1 cellular context compared by ENCODE assay signal in the genomic region with DNA sequence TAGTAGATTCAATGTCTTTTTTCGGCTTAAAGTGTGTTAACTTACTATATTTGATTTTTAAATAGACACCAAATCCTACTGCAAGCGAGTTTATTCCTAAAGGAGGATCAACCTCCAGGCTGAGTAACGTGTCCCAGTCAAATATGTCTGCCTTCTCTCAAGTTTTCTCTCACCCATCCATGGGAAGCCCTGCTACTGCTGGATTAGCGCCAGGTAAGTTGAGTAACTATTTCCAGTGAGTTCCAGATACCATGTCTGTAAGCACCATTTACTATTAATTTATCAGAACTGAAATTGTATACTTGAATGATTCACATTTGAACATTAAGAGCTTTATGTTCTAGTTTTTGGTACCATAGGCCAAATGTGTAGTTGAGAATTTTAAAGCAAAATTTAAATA.
TF ChIP-seq lines count a peak whose summit lies in the region.

No MANE protein-coding gene starts in this region.

TF ChIP-seq in GM23338, 12 proteins besides CTCF, POLR2A, EP300 and RAD21 (continued from another document):
- no peak for TF ChIP-seq EZH2 (IDR thresholded peaks at IDR 0.05; ENCODE audit: low read depth, unreplicated experiment)
- TF ChIP-seq ZNF331 (CRISPR knock-in tag; IDR thresholded peaks at IDR 0.05; ENCODE audit: low read depth): no peak
- TF ChIP-seq POLR2AphosphoS5 (IDR thresholded peaks at IDR 0.05; ENCODE audit: low read depth): no peak
- TF ChIP-seq JUNB (IDR thresholded peaks at IDR 0.05; ENCODE audit: unreplicated experiment): no peak
- no peak for TF ChIP-seq NANOG (IDR thresholded peaks at IDR 0.05; ENCODE audit: borderline replicate concordance)
- TF ChIP-seq, protein P1, sequence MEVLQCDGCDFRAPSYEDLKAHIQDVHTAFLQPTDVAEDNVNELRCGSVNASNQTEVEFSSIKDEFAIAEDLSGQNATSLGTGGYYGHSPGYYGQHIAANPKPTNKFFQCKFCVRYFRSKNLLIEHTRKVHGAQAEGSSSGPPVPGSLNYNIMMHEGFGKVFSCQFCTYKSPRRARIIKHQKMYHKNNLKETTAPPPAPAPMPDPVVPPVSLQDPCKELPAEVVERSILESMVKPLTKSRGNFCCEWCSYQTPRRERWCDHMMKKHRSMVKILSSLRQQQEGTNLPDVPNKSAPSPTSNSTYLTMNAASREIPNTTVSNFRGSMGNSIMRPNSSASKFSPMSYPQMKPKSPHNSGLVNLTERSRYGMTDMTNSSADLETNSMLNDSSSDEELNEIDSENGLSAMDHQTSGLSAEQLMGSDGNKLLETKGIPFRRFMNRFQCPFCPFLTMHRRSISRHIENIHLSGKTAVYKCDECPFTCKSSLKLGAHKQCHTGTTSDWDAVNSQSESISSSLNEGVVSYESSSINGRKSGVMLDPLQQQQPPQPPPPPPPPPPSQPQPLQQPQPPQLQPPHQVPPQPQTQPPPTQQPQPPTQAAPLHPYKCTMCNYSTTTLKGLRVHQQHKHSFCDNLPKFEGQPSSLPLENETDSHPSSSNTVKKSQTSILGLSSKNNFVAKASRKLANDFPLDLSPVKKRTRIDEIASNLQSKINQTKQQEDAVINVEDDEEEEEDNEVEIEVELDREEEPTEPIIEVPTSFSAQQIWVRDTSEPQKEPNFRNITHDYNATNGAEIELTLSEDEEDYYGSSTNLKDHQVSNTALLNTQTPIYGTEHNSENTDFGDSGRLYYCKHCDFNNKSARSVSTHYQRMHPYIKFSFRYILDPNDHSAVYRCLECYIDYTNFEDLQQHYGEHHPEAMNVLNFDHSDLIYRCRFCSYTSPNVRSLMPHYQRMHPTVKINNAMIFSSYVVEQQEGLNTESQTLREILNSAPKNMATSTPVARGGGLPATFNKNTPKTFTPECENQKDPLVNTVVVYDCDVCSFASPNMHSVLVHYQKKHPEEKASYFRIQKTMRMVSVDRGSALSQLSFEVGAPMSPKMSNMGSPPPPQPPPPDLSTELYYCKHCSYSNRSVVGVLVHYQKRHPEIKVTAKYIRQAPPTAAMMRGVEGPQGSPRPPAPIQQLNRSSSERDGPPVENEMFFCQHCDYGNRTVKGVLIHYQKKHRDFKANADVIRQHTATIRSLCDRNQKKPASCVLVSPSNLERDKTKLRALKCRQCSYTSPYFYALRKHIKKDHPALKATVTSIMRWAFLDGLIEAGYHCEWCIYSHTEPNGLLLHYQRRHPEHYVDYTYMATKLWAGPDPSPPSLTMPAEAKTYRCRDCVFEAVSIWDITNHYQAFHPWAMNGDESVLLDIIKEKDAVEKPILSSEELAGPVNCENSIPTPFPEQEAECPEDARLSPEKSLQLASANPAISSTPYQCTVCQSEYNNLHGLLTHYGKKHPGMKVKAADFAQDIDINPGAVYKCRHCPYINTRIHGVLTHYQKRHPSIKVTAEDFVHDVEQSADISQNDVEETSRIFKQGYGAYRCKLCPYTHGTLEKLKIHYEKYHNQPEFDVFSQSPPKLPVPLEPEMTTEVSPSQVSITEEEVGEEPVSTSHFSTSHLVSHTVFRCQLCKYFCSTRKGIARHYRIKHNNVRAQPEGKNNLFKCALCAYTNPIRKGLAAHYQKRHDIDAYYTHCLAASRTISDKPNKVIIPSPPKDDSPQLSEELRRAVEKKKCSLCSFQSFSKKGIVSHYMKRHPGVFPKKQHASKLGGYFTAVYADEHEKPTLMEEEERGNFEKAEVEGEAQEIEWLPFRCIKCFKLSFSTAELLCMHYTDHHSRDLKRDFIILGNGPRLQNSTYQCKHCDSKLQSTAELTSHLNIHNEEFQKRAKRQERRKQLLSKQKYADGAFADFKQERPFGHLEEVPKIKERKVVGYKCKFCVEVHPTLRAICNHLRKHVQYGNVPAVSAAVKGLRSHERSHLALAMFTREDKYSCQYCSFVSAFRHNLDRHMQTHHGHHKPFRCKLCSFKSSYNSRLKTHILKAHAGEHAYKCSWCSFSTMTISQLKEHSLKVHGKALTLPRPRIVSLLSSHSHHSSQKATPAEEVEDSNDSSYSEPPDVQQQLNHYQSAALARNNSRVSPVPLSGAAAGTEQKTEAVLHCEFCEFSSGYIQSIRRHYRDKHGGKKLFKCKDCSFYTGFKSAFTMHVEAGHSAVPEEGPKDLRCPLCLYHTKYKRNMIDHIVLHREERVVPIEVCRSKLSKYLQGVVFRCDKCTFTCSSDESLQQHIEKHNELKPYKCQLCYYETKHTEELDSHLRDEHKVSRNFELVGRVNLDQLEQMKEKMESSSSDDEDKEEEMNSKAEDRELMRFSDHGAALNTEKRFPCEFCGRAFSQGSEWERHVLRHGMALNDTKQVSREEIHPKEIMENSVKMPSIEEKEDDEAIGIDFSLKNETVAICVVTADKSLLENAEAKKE (CRISPR knock-in tag; IDR thresholded peaks at IDR 0.05): no peak
